Comparison of ENCODE assay signal across 20 cellular contexts in the genomic region with DNA sequence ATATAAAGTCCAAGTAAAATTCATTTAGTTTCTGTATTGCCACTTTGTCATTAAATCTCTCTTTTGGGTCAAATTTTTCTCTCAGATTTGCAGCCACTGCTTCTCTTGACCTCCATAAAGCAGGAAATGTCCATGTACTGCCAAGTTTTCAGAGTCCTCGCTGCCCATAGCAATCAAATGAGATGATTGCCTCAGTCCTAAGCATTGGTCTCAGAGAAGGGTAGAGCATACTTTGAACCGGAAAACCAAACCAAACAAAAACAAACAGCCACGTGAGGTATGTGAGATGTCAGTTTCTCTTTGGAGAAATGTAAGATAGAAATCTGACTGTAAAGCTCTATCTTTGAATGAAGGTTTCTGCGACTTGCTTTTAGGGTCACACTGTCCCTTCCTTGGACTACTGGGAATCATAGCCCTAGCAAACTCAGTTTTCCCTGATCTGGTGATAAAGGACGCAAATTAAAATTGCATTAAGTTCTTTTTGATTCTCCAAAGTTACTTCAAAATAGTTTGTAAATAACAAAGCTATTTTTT.
DNase-seq lines count a peak whose midpoint lies in the region; ATAC-seq, FAIRE-seq and TF ChIP-seq lines count a peak whose summit lies in the region.
"Had no signal": no experiment of that assay in that cellular context is flagged by ENCODE, and none has a peak within 500 bp of the region (broad histone marks: within the 10 kb centered on the region; RNA-seq: fewer than 3 reads in every experiment).

No MANE protein-coding gene starts in this region.

- POLR2A ChIA-PET in IMR-90 (lab: Charles Lee; ENCODE audit: unreplicated experiment) = no interaction called here
- POLR2A ChIA-PET in activated CD8-positive, alpha-beta T cell treated with anti-CD3 and anti-CD28 coated beads for 36 hours (lab: Charles Lee) = no interaction called here

- peaks cover 39% of the 10 kb centered on the region for H3K4me1 Mint-ChIP-seq in astrocyte (ENCODE audit: low read depth, unreplicated experiment)
- no peaks in the 10 kb centered on the region for H3K4me1 Mint-ChIP-seq in activated CD8-positive, alpha-beta T cell treated with anti-CD3 and anti-CD28 coated beads for 36 hours (ENCODE audit: low read depth)

- peak overlapping the region; percentile 56; the same call in 1 of the 2 replicates for H3K14ac ChIP-seq in IMR-90 (replicated peaks; ENCODE audit: low read depth, low read length)

- no peaks in the 10 kb centered on the region for H3K79me2 ChIP-seq in astrocyte (ENCODE audit: insufficient read depth, low read length)
- H3K79me2 ChIP-seq in osteoblast (ENCODE audit: insufficient read depth, low read length) = no peaks in the 10 kb centered on the region

- H3K56ac ChIP-seq in IMR-90 (ENCODE audit: extremely low read depth, insufficient read depth, low read length) = no peak overlapping the region

- H2BK20ac ChIP-seq in IMR-90 (ENCODE audit: low read depth, low read length) = no peak overlapping the region; the same call in 1 of the 2 replicates

- peak overlapping the region; percentile 19; the same call in 1 of the 2 replicates for H4K91ac ChIP-seq in IMR-90 (ENCODE audit: insufficient read depth, low read depth, low read length)

- peaks cover 3% of the 10 kb centered on the region for H3K9me1 ChIP-seq in IMR-90 (ENCODE audit: insufficient read depth, low read length)

- in situ Hi-C loops in IMR-90 (cut with MboI; ENCODE audit: low sequenced_read_pairs) = no loop called here

- H3K9ac ChIP-seq in IMR-90 (ENCODE audit: low read depth, low read length) (no peak overlapping the region), astrocyte (ENCODE audit: low read length) (no peak overlapping the region)
- H3K9ac ChIP-seq: KMS-11 had no signal

- no peak overlapping the region for H2AK9ac ChIP-seq in IMR-90 (replicated peaks; ENCODE audit: low read depth, low read length, poor library complexity)

- peaks cover 4% of the 10 kb centered on the region for H3K9me3 Mint-ChIP-seq in astrocyte (ENCODE audit: unreplicated experiment)
- H3K9me3 Mint-ChIP-seq in activated CD8-positive, alpha-beta T cell treated with anti-CD3 and anti-CD28 coated beads for 36 hours = no peaks in the 10 kb centered on the region
- H3K9me3 Mint-ChIP-seq: CD4-positive, alpha-beta memory T cell had no signal

- H3K4me1 ChIP-seq in IMR-90 (ENCODE audit: control insufficient read depth, insufficient read depth, low read length) (peaks cover 13% of the 10 kb centered on the region), astrocyte (ENCODE audit: insufficient read depth, low read length) (peaks cover 22% of the 10 kb centered on the region), right lobe of liver (peaks cover 0 to 6% (median 0%) of the 10 kb centered on the region in 4 donors), osteoblast (ENCODE audit: insufficient read depth, low read length) (peaks cover 23% of the 10 kb centered on the region)

- CTCF ChIA-PET in IMR-90 (lab: Yijun Ruan, JAX) = interaction anchor here (0.5 to 1.1 kb wide), 4 partner anchors 16 to 510 kb away, joined by 3 read pairs; no protein-coding TSS in a partner anchor
- CTCF ChIA-PET in activated CD8-positive, alpha-beta T cell treated with anti-CD3 and anti-CD28 coated beads for 36 hours (lab: Charles Lee) = interaction anchor here (1.7 to 2.6 kb wide), 2 partner anchors 9 to 11 kb away, joined by 4 to 10 read pairs; no protein-coding TSS in a partner anchor

- no peak overlapping the region for H2BK5ac ChIP-seq in IMR-90 (ENCODE audit: low read depth, low read length, poor library complexity, severe bottlenecking)

- no peak overlapping the region for H3K23ac ChIP-seq in IMR-90 (ENCODE audit: low read depth, low read length)

- H2BK120ac ChIP-seq in IMR-90 (ENCODE audit: low read depth, low read length) = peak overlapping the region; percentile 68

- peak overlapping the region; percentile 6; the same call in 1 of the 2 replicates for H3K4ac ChIP-seq in IMR-90 (ENCODE audit: low read depth, low read length)

- no peaks in the 10 kb centered on the region for H4K20me1 ChIP-seq in IMR-90 (ENCODE audit: insufficient read depth, low read length)
- H4K20me1 ChIP-seq in astrocyte (ENCODE audit: insufficient read depth, low read length) = no peaks in the 10 kb centered on the region
- H4K20me1 ChIP-seq in osteoblast (ENCODE audit: insufficient read depth, low read length) = no peaks in the 10 kb centered on the region

- H2AK5ac ChIP-seq in IMR-90 (ENCODE audit: low read depth, low read length) = no peak overlapping the region

- dilution Hi-C loops in IMR-90 (cut with HindIII; ENCODE audit: low sequenced_read_pairs, unreplicated experiment) = no loop called here

- intact Hi-C loops in IMR-90 (cut with micrococcal nuclease) (loop anchor here (5.0 to 10.0 kb wide), 2 partner anchors 95 to 172 kb away; no protein-coding TSS in a partner anchor), right lobe of liver (cut with DNase I) (no loop called here)
- intact Hi-C loops in activated CD8-positive, alpha-beta T cell treated with anti-CD3 and anti-CD28 coated beads for 36 hours (cut with micrococcal nuclease) = no loop called here

- H4K5ac ChIP-seq in IMR-90 (ENCODE audit: low read depth, low read length) = no peak overlapping the region

- no peak overlapping the region for H3K27ac ChIP-seq in IMR-90 (ENCODE audit: insufficient read depth, low read length)
- H3K27ac ChIP-seq in astrocyte (ENCODE audit: low read depth, low read length) = no peak overlapping the region
- no peak overlapping the region for H3K27ac ChIP-seq in right lobe of liver
- no peak overlapping the region for H3K27ac ChIP-seq in osteoblast (ENCODE audit: low read depth, low read length)
- H3K27ac ChIP-seq: A549, KMS-11 had no signal

- no peaks in the 10 kb centered on the region for H3K79me1 ChIP-seq in IMR-90 (ENCODE audit: low read depth in 1 of 2, low read length in 2 of 2)

- no peaks in the 10 kb centered on the region for H3K27me3 Mint-ChIP-seq in astrocyte (ENCODE audit: low read depth, unreplicated experiment)
- H3K27me3 Mint-ChIP-seq in activated CD8-positive, alpha-beta T cell treated with anti-CD3 and anti-CD28 coated beads for 36 hours = peaks cover 2% of the 10 kb centered on the region

- TF ChIP-seq POLR2A in IMR-90 (IDR thresholded peaks at IDR 0.05; ENCODE audit: low read depth, low read length) (no peak), right lobe of liver (IDR thresholded peaks at IDR 0.05) (no peak)

- no peak overlapping the region; the same call in 2 of the 3 replicates for H2BK15ac ChIP-seq in IMR-90 (ENCODE audit: low read depth, low read length)

- H4K8ac ChIP-seq in IMR-90 (ENCODE audit: low read depth in 2 of 2, low read length in 2 of 2) = 0 out of 4 replicates have a peak overlapping the region, but pooled peaks of 1 of the 2 experiments have one; percentile 12

- no peak for ATAC-seq in IMR-90 (ENCODE audit: low read depth)
- ATAC-seq in right lobe of liver = peak; percentile 68 to 84 (median 72)
- ATAC-seq in activated CD8-positive, alpha-beta T cell treated with anti-CD3 and anti-CD28 coated beads for 36 hours = no peak
- ATAC-seq: A549 had no signal

- FAIRE-seq in astrocyte (lab: Jason Lieb, UNC) = no peak
- FAIRE-seq: A549, GM12891, RCC 7860 had no signal

- H3K18ac ChIP-seq in IMR-90 (ENCODE audit: low read depth, low read length) = no peak overlapping the region

- no peak for DNase-seq in IMR-90
- no peak for DNase-seq in astrocyte (ENCODE audit: low read depth)
- no peak for DNase-seq in right lobe of liver
- no peak for DNase-seq in osteoblast (ENCODE audit: insufficient read length, low spot score, missing footprints)
- no peak for DNase-seq in NCI-H2107 treated with DMSO at 0.1 percent for 48 hours (lab: John Stamatoyannopoulos, UW; ENCODE audit: unreplicated experiment)
- no peak for DNase-seq in activated CD8-positive, alpha-beta T cell treated with anti-CD3 and anti-CD28 coated beads for 36 hours
- DNase-seq in activated gamma-delta T cell (lab: John Stamatoyannopoulos, UW) = no peak
- DNase-seq in RPMI8226 = no peak
- DNase-seq: CD4-positive, alpha-beta memory T cell; DMS53; NCI-H1417 treated with DMSO at 0.1 percent for 48 hours; NCI-H1930; NCI-H2171; NCI-H446; NCI-H69; Right ventricle myocardium superior had no signal

- no peak for TF ChIP-seq RAD21 in IMR-90 (IDR thresholded peaks at IDR 0.05; ENCODE audit: low read length)

- H3K27ac Mint-ChIP-seq in astrocyte (ENCODE audit: unreplicated experiment) = peak overlapping the region; percentile 18
- H3K27ac Mint-ChIP-seq in activated CD8-positive, alpha-beta T cell treated with anti-CD3 and anti-CD28 coated beads for 36 hours = no peak overlapping the region
- H3K27ac Mint-ChIP-seq: CD4-positive, alpha-beta memory T cell had no signal

- no peak overlapping the region for H2AFZ ChIP-seq in IMR-90 (replicated peaks; ENCODE audit: low read length, poor library complexity)
- no peak overlapping the region for H2AFZ ChIP-seq in astrocyte (ENCODE audit: low read depth, low read length)
- H2AFZ ChIP-seq in osteoblast (ENCODE audit: low read length) = peak overlapping the region; percentile 71

- WGBS in IMR-90 (ENCODE audit: extremely low coverage in 2 of 2, insufficient read length in 1 of 2), 2 experiments = no CpG with 5 or more reads among the region's 5 CpGs
- 38% methylated on average over 5 of the region's 5 CpGs for WGBS in right lobe of liver (ENCODE audit: insufficient coverage, low coverage, low lambda C conversion rate, missing lambda C conversion rate)

- H3K27me3 ChIP-seq in IMR-90 (ENCODE audit: control insufficient read depth, insufficient read depth, low read length) (no peaks in the 10 kb centered on the region), astrocyte (ENCODE audit: insufficient read depth, low read length) (no peaks in the 10 kb centered on the region), right lobe of liver (no peaks in the 10 kb centered on the region), osteoblast (ENCODE audit: insufficient read depth, low read length) (no peaks in the 10 kb centered on the region)

- no peak overlapping the region for H3K4me3 ChIP-seq in IMR-90 (ENCODE audit: insufficient read depth, low read depth, low read length)
- no peak overlapping the region for H3K4me3 ChIP-seq in astrocyte (ENCODE audit: insufficient read depth, low read depth, low read length)
- no peak overlapping the region for H3K4me3 ChIP-seq in right lobe of liver
- no peak overlapping the region for H3K4me3 ChIP-seq in osteoblast (ENCODE audit: insufficient read depth, low read length)
- H3K4me3 ChIP-seq: A549 had no signal

- H3K36me3 ChIP-seq in IMR-90 (ENCODE audit: control insufficient read depth, insufficient read depth, low read length) = no peaks in the 10 kb centered on the region
- H3K36me3 ChIP-seq in astrocyte (ENCODE audit: insufficient read depth, low read length) = no peaks in the 10 kb centered on the region
- H3K36me3 ChIP-seq in right lobe of liver = no peaks in the 10 kb centered on the region
- no peaks in the 10 kb centered on the region for H3K36me3 ChIP-seq in osteoblast (ENCODE audit: insufficient read depth, low read length)

- H3K36me3 Mint-ChIP-seq in astrocyte (ENCODE audit: low read depth, unreplicated experiment) = no peaks in the 10 kb centered on the region
- no peaks in the 10 kb centered on the region for H3K36me3 Mint-ChIP-seq in activated CD8-positive, alpha-beta T cell treated with anti-CD3 and anti-CD28 coated beads for 36 hours (ENCODE audit: low read depth)
- H3K36me3 Mint-ChIP-seq: CD4-positive, alpha-beta memory T cell had no signal

- H3K4me3 Mint-ChIP-seq in astrocyte (ENCODE audit: unreplicated experiment) = no peak overlapping the region
- H3K4me3 Mint-ChIP-seq in activated CD8-positive, alpha-beta T cell treated with anti-CD3 and anti-CD28 coated beads for 36 hours = no peak overlapping the region

- H3K9me3 ChIP-seq in IMR-90 (ENCODE audit: control insufficient read depth, insufficient read depth, low read length) (no peaks in the 10 kb centered on the region), astrocyte (ENCODE audit: insufficient read depth, low read depth, low read length) (no peaks in the 10 kb centered on the region), right lobe of liver (no peaks in the 10 kb centered on the region), osteoblast (ENCODE audit: low read depth, low read length) (no peaks in the 10 kb centered on the region)
- H3K9me3 ChIP-seq: A549 had no signal

- TF ChIP-seq CTCF in IMR-90 (conservative IDR thresholded peaks at IDR 0.05; ENCODE audit: low read depth, low read length) (no peak), astrocyte (IDR thresholded peaks at IDR 0.05; ENCODE audit: insufficient read depth, low read depth, low read length) (no peak), right lobe of liver (IDR thresholded peaks at IDR 0.05) (no peak), osteoblast (IDR thresholded peaks at IDR 0.05; ENCODE audit: extremely low read depth, low read depth, low read length) (no peak)
- no peak for TF ChIP-seq CTCF in activated CD8-positive, alpha-beta T cell treated with anti-CD3 and anti-CD28 coated beads for 36 hours (IDR thresholded peaks at IDR 0.05)

- no TSS peak for BruUV-seq in IMR-90 (replicated peaks; lab: Mats Ljungman, UMichigan)

- H3K4me2 ChIP-seq in IMR-90 (ENCODE audit: low read depth, low read length) (no peak overlapping the region), astrocyte (ENCODE audit: low read length) (no peak overlapping the region), osteoblast (ENCODE audit: insufficient read depth, low read length) (no peak overlapping the region)
- H3K4me2 ChIP-seq: A549, KMS-11 had no signal

Comparison
In these comparisons a context has a peak if more than half of its experiments do, and no peak if none do; other contexts are left out.
1. ATAC-seq: peak in right lobe of liver (4 of 4); none in IMR-90 (single experiment) and activated CD8-positive, alpha-beta T cell treated with anti-CD3 and anti-CD28 coated beads for 36 hours (single experiment).